In the genomic region with DNA sequence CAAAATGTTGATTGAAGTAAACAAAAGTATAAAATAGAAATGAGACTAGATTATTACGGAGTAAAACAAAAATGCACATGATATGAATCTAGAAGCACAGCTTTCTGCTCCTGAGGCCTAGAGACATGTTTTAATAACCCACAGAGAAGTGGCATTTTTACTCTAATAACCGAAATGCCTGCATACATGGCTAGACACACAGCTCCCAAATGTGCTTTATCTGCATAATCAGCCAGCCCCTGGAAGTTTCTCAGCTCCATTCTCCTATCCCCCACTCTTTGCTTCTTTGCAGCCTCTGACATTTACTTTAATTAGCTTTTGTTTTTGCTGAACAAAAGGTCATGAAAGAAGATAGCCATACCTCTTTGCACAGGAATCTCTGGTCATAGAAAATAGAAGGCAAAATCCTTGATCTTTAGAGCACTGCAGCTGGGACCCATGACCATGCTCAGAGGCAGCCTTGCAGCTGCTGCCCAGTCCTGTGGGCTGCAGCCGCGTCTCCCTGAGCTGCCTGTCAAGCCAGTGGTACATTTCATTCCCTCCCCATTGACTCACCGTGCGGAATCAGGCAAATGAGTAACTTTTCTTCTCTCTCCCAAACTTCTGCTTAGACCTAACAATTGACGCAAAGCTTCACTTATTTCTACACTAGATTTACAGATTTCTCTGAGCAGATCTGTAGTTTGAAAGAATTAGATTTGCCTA, we compare ENCODE assay signal across 1 cellular context.
TF ChIP-seq lines count a peak whose summit lies in the region.

A gene (minus strand): TSS at position 501 of the 705 bp plus-strand sequence. CDS start 8,067 bp downstream, outside the sequence.

TF ChIP-seq in IMR-90, 13 proteins besides CTCF, POLR2A, EP300 and RAD21 (continued from another document):
- no peak for TF ChIP-seq MAZ (IDR thresholded peaks at IDR 0.05; ENCODE audit: borderline replicate concordance, low read depth, low read length)
- no peak for TF ChIP-seq BHLHE40 (IDR thresholded peaks at IDR 0.05; ENCODE audit: low read depth, low read length)
- TF ChIP-seq NFE2L2 (IDR thresholded peaks at IDR 0.05; ENCODE audit: low read depth, low read length): no peak
- TF ChIP-seq, protein P1, sequence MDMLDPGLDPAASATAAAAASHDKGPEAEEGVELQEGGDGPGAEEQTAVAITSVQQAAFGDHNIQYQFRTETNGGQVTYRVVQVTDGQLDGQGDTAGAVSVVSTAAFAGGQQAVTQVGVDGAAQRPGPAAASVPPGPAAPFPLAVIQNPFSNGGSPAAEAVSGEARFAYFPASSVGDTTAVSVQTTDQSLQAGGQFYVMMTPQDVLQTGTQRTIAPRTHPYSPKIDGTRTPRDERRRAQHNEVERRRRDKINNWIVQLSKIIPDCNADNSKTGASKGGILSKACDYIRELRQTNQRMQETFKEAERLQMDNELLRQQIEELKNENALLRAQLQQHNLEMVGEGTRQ (IDR thresholded peaks at IDR 0.05; ENCODE audit: low read depth, low read length): no peak
- no peak for TF ChIP-seq MXI1 (IDR thresholded peaks at IDR 0.05; ENCODE audit: borderline replicate concordance, low read depth, low read length)
- TF ChIP-seq RFX5 (IDR thresholded peaks at IDR 0.05; ENCODE audit: low read depth, low read length): no peak
- TF ChIP-seq CEBPB (IDR thresholded peaks at IDR 0.05; ENCODE audit: low read depth, low read length): no peak
